Comparison of ENCODE assay signal across 19 cellular contexts in the genomic region with DNA sequence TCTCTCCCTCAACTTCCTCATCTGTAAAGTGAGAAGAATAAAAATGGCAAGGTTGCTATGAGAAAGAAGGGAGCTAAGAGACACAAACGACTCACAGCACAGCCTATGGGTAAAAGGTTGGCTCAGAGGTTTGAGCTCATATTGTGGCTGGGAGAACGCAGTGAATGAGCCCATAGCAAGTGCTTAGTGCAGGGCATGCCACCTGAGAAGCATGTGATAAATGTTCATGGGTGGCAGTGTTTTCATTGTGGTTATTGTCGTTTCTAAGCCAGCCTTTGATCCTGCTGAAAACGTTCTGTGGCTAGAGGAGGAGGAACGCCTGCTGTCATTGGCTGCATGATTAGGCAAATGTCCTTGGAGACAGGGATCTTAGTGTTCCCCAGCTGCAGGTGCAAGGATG.
A peak's percentile ranks its signal among the peaks of the same experiment; 100 is the strongest.
DNase-seq lines count a peak whose midpoint lies in the region; FAIRE-seq and TF ChIP-seq lines count a peak whose summit lies in the region.
"Had no signal": no experiment of that assay in that cellular context is flagged by ENCODE, and none has a peak within 500 bp of the region (broad histone marks: within the 10 kb centered on the region; RNA-seq: fewer than 3 reads in every experiment).

No MANE protein-coding gene starts in this region.

- no peak for TF ChIP-seq POLR2A in prostate gland (IDR thresholded peaks at IDR 0.05)
- no peak for TF ChIP-seq POLR2A in tibial nerve (IDR thresholded peaks at IDR 0.05)

- 27% methylated on average over 5 of the region's 5 CpGs for WGBS in prostate gland
- 25 to 36% methylated on average over 5 of the region's 5 CpGs for WGBS in tibial nerve, 2 donors

- DNase-seq in NCI-H345 (lab: John Stamatoyannopoulos, UW), result peak; percentile 56
- DNase-seq in NCI-H345 treated with DMSO at 0.1 percent for 48 hours (lab: John Stamatoyannopoulos, UW; ENCODE audit: unreplicated experiment), result no peak
- DNase-seq in NCI-H2107 (lab: John Stamatoyannopoulos, UW), result peak; percentile 83
- peak; percentile 18 for DNase-seq in cerebellar cortex (ENCODE audit: low spot score)
- peak; percentile 24 for DNase-seq in prostate gland (ENCODE audit: low spot score)
- DNase-seq in islet precursor cell, result no peak
- no peak for DNase-seq in tibial nerve (ENCODE audit: low spot score in 2 of 2)
- no peak for DNase-seq in frontal cortex (ENCODE audit: low spot score in 2 of 2)
- DNase-seq: AML-193; CD4-positive, alpha-beta T cell; GOT3; NCI-H1092; NCI-H1694 treated with DMSO at 0.1 percent for 48 hours; NCI-H446 treated with DMSO at 0.1 percent for 48 hours; SJCRH30; T-cell had no signal

- H3K27me3 ChIP-seq in prostate gland (replicated peaks; ENCODE audit: insufficient read depth), result no peaks in the 10 kb centered on the region
- no peaks in the 10 kb centered on the region for H3K27me3 ChIP-seq in tibial nerve
- H3K27me3 ChIP-seq: SJCRH30 had no signal

- TF ChIP-seq CTCF in prostate gland (IDR thresholded peaks at IDR 0.05), result no peak
- no peak for TF ChIP-seq CTCF in tibial nerve (IDR thresholded peaks at IDR 0.05)

- no peak for TF ChIP-seq EP300 in tibial nerve (IDR thresholded peaks at IDR 0.05)

- H3K4me1 ChIP-seq in prostate gland (replicated peaks) (no peaks in the 10 kb centered on the region), tibial nerve (no peaks in the 10 kb centered on the region)
- H3K4me1 ChIP-seq: SJCRH30 had no signal

- FAIRE-seq in frontal cortex (lab: Jason Lieb, UNC), result no peak
- FAIRE-seq: HTR-8/SVneo, K562 had no signal

- no peak overlapping the region for H3K4me3 ChIP-seq in prostate gland
- H3K4me3 ChIP-seq in tibial nerve, result no peak overlapping the region
- H3K4me3 ChIP-seq: K562, SJCRH30 had no signal

- no peaks in the 10 kb centered on the region for H3K9me3 ChIP-seq in prostate gland
- peaks cover 0 to 26% (median 0%) of the 10 kb centered on the region in 4 donors for H3K9me3 ChIP-seq in tibial nerve
- H3K9me3 ChIP-seq: SJCRH30 had no signal

- intact Hi-C loops in prostate gland (cut with DNase I), result no loop called here

- no peaks in the 10 kb centered on the region for H3K36me3 ChIP-seq in prostate gland
- no peaks in the 10 kb centered on the region for H3K36me3 ChIP-seq in tibial nerve
- H3K36me3 ChIP-seq: SJCRH30 had no signal

- H3K27ac ChIP-seq in prostate gland (no peak overlapping the region), tibial nerve (no peak overlapping the region)
- H3K27ac ChIP-seq: RWPE1, SJCRH30 had no signal

Comparison
In these comparisons a context has a peak if more than half of its experiments do, and no peak if none do; other contexts are left out.
1. DNase-seq: peak in NCI-H345 (single experiment), NCI-H2107 (single experiment), cerebellar cortex (single experiment) and prostate gland (single experiment); none in NCI-H345 treated with DMSO at 0.1 percent for 48 hours (single experiment), islet precursor cell (single experiment), tibial nerve (0 of 2) and frontal cortex (0 of 2).